9 cellular contexts compared by ENCODE assay signal in genomic region chr7:151432658-151433521, GRCh38. TPM values are rescaled to one million over a fixed set of nuclear protein-coding genes. Genes with fewer than 3 reads are reported as not detected.
A peak's percentile ranks its signal among the peaks of the same experiment; 100 is the strongest.
DNase-seq lines count a peak whose midpoint lies in the region; ATAC-seq, FAIRE-seq and TF ChIP-seq lines count a peak whose summit lies in the region.
"Had no signal": no experiment of that assay in that cellular context is flagged by ENCODE, and none has a peak within 500 bp of the region (broad histone marks: within the 10 kb centered on the region; RNA-seq: fewer than 3 reads in every experiment).

No MANE protein-coding gene starts in this region.

- H3K4me3 Mint-ChIP-seq in activated CD8-positive, alpha-beta T cell treated with anti-CD3 and anti-CD28 coated beads for 36 hours: peak overlapping the region; percentile 43
- peak overlapping the region in 9 of 10 donors; percentile 14 to 75 (median 60) for H3K4me3 Mint-ChIP-seq in naive thymus-derived CD8-positive, alpha-beta T cell
- no peak overlapping the region for H3K4me3 Mint-ChIP-seq in nephron progenitor cell

- POLR2A ChIA-PET in activated CD8-positive, alpha-beta T cell treated with anti-CD3 and anti-CD28 coated beads for 36 hours (lab: Charles Lee): interaction anchor here (0.9 kb wide), 1 partner anchor 22 kb away, joined by 3 read pairs; no protein-coding TSS in a partner anchor
- POLR2A ChIA-PET in naive thymus-derived CD8-positive, alpha-beta T cell (lab: Charles Lee): interaction anchor here (0.6 to 6.1 kb wide), 4 partner anchors 8 to 677 kb away, joined by 3 to 54 read pairs (median 4); partner anchors contain the start of gene CRYGN

- H3K27ac Mint-ChIP-seq in activated CD8-positive, alpha-beta T cell treated with anti-CD3 and anti-CD28 coated beads for 36 hours: peak overlapping the region; percentile 84
- H3K27ac Mint-ChIP-seq in naive thymus-derived CD8-positive, alpha-beta T cell: peak overlapping the region in 9 of 10 donors; percentile 67 to 93 (median 89)
- H3K27ac Mint-ChIP-seq in nephron progenitor cell: no peak overlapping the region

- no peaks in the 10 kb centered on the region for H3K27me3 Mint-ChIP-seq in activated CD8-positive, alpha-beta T cell treated with anti-CD3 and anti-CD28 coated beads for 36 hours
- no peaks in the 10 kb centered on the region for H3K27me3 Mint-ChIP-seq in naive thymus-derived CD8-positive, alpha-beta T cell
- H3K27me3 Mint-ChIP-seq in nephron progenitor cell (ENCODE audit: low read depth, poor library complexity): peaks cover 9% of the 10 kb centered on the region

- DNase-seq in GM18507 (ENCODE audit: extremely low spot score, insufficient read length, low read depth) (peak; percentile 49), nephron progenitor cell (no peak), NCI-H345 treated with DMSO at 0.1 percent for 48 hours (lab: John Stamatoyannopoulos, UW; ENCODE audit: unreplicated experiment) (no peak), occipital lobe (lab: John Stamatoyannopoulos, UW) (no peak)
- DNase-seq in activated CD8-positive, alpha-beta T cell treated with anti-CD3 and anti-CD28 coated beads for 36 hours: peak; percentile 88
- DNase-seq in naive thymus-derived CD8-positive, alpha-beta T cell: peak in 9 of 10 donors; percentile 30 to 80 (median 57)

- FAIRE-seq in GM18507 (lab: Jason Lieb, UNC): no peak

- peak; percentile 81 for ATAC-seq in HG02759 (IDR thresholded peaks at IDR 0.05; ENCODE audit: unreplicated experiment)
- peak; percentile 96 for ATAC-seq in activated CD8-positive, alpha-beta T cell treated with anti-CD3 and anti-CD28 coated beads for 36 hours
- peak; percentile 58 for ATAC-seq in naive thymus-derived CD8-positive, alpha-beta T cell
- ATAC-seq in HG03469 (IDR thresholded peaks at IDR 0.05; ENCODE audit: unreplicated experiment): no peak

- H3K4me1 Mint-ChIP-seq in activated CD8-positive, alpha-beta T cell treated with anti-CD3 and anti-CD28 coated beads for 36 hours (ENCODE audit: low read depth): peaks cover 44% of the 10 kb centered on the region
- H3K4me1 Mint-ChIP-seq in naive thymus-derived CD8-positive, alpha-beta T cell: peaks cover 30 to 74% (median 52%) of the 10 kb centered on the region in 4 donors
- H3K4me1 Mint-ChIP-seq in nephron progenitor cell: peaks cover 55% of the 10 kb centered on the region

- CTCF ChIA-PET in activated CD8-positive, alpha-beta T cell treated with anti-CD3 and anti-CD28 coated beads for 36 hours (lab: Charles Lee): interaction anchor here (1.8 to 6.8 kb wide), 3 partner anchors 11 to 64 kb away, joined by 6 to 51 read pairs (median 9); no protein-coding TSS in a partner anchor

- H3K36me3 Mint-ChIP-seq in activated CD8-positive, alpha-beta T cell treated with anti-CD3 and anti-CD28 coated beads for 36 hours (ENCODE audit: low read depth): no peaks in the 10 kb centered on the region
- no peaks in the 10 kb centered on the region for H3K36me3 Mint-ChIP-seq in naive thymus-derived CD8-positive, alpha-beta T cell
- no peaks in the 10 kb centered on the region for H3K36me3 Mint-ChIP-seq in nephron progenitor cell (ENCODE audit: low read depth)

- intact Hi-C loops in activated CD8-positive, alpha-beta T cell treated with anti-CD3 and anti-CD28 coated beads for 36 hours (cut with micrococcal nuclease): no loop called here

- no peaks in the 10 kb centered on the region for H3K9me3 Mint-ChIP-seq in activated CD8-positive, alpha-beta T cell treated with anti-CD3 and anti-CD28 coated beads for 36 hours
- H3K9me3 Mint-ChIP-seq in naive thymus-derived CD8-positive, alpha-beta T cell: no peaks in the 10 kb centered on the region
- no peaks in the 10 kb centered on the region for H3K9me3 Mint-ChIP-seq in nephron progenitor cell

- peak; percentile 69 for TF ChIP-seq CTCF in activated CD8-positive, alpha-beta T cell treated with anti-CD3 and anti-CD28 coated beads for 36 hours (IDR thresholded peaks at IDR 0.05)
- no peak for TF ChIP-seq CTCF in nephron progenitor cell (IDR thresholded peaks at IDR 0.05)

RNA-seq across cellular contexts. Expression of gene CRYGN, which starts 7.1 kb away (rescaled TPM):
- under 1 TPM; 0.16 to 0.90 TPM for total RNA-seq in activated CD8-positive, alpha-beta T cell treated with anti-CD3 and anti-CD28 coated beads for 36 hours
- 1 to 10 TPM in 1 of 2 experiments, under 1 TPM in 1; 0.39 to 1.2 TPM for total RNA-seq in naive thymus-derived CD8-positive, alpha-beta T cell
- under 1 TPM; 0.35 to 0.69 (median 0.65) TPM for polyA plus RNA-seq in naive thymus-derived CD8-positive, alpha-beta T cell
- not detected for total RNA-seq in occipital lobe
- total RNA-seq: M059J had no signal

RNA-seq across cellular contexts. Expression of gene WDR86, which starts 23.1 kb away (rescaled TPM):
- total RNA-seq in activated CD8-positive, alpha-beta T cell treated with anti-CD3 and anti-CD28 coated beads for 36 hours: under 1 TPM; 0.25 TPM
- total RNA-seq in naive thymus-derived CD8-positive, alpha-beta T cell: under 1 TPM; 0.47 to 0.85 TPM
- polyA plus RNA-seq in naive thymus-derived CD8-positive, alpha-beta T cell: 1 to 10 TPM in 1 of 3 donors, under 1 TPM in 2; 0.67 to 1.2 (median 0.81) TPM
- total RNA-seq in occipital lobe: 50.2 TPM

Comparison
In these comparisons a context has a peak if more than half of its experiments do, and no peak if none do; other contexts are left out.
1. DNase-seq: peak in GM18507 (single experiment), activated CD8-positive, alpha-beta T cell treated with anti-CD3 and anti-CD28 coated beads for 36 hours (single experiment) and naive thymus-derived CD8-positive, alpha-beta T cell (9 of 10); none in nephron progenitor cell (single experiment), NCI-H345 treated with DMSO at 0.1 percent for 48 hours (single experiment) and occipital lobe (single experiment).
2. RNA of gene WDR86, which starts 23.1 kb away (total RNA-seq): 50.2 TPM in occipital lobe (single experiment); 0.47 to 0.85 TPM in naive thymus-derived CD8-positive, alpha-beta T cell and 0.25 TPM in activated CD8-positive, alpha-beta T cell treated with anti-CD3 and anti-CD28 coated beads for 36 hours; every median in the first group is over 10 times any median in the second.